Comparison of ENCODE assay signal across 26 cellular contexts in genomic region chr6:53699462-53699861, GRCh38. TPM values are rescaled to one million over a fixed set of nuclear protein-coding genes. Genes with fewer than 3 reads are reported as not detected.
"Had no signal": no experiment of that assay in that cellular context is flagged by ENCODE, and none has a peak within 500 bp of the region (broad histone marks: within the 10 kb centered on the region; RNA-seq: fewer than 3 reads in every experiment).

No MANE protein-coding gene starts in this region.

- DNase-seq: hypothalamus; immature natural killer cell; kidney; left colon; left lung; lower lobe of right lung; mammary epithelial cell; mesenchymal stem cell; naive thymus-derived CD8-positive, alpha-beta T cell; occipital lobe; right cardiac atrium; small intestine; spleen; stimulated activated CD4-positive, alpha-beta T cell treated with anti-CD3 and anti-CD28 coated beads, Interleukin-2, amount 100 ng/mL, for 48 hours; stimulated activated CD4-positive, alpha-beta T cell treated with anti-CD3 and anti-CD28 coated beads, Interleukin-4, amount 100 ng/mL, for 4 hours; stimulated activated CD8-positive, alpha-beta memory T cell treated with anti-CD3 and anti-CD28 coated beads, Interleukin-4, amount 100 ng/mL, for 48 hours; stimulated activated naive CD4-positive, alpha-beta T cell treated with Interleukin-2 at 50 U/mL for 16 hours; stimulated activated naive CD8-positive, alpha-beta T cell treated with anti-CD3 and anti-CD28 coated beads, Interleukin-15, amount 100 ng/mL, for 72 hours; substantia nigra; uterus had no signal

- H3K4me1 ChIP-seq: left lung, lower lobe of right lung, parathyroid adenoma, spleen, tibial nerve, uterus had no signal

- FAIRE-seq: islet of Langerhans, kidney, small intestine had no signal

- H3K36me3 ChIP-seq: left lung, lower lobe of right lung, spleen, tibial nerve, uterus had no signal

- ATAC-seq: left colon; left lung; lower lobe of right lung; naive thymus-derived CD8-positive, alpha-beta T cell; right cardiac atrium; sciatic nerve; stimulated activated memory B cell treated with anti-CD40 and anti-IgM and Interleukin-4, amounts not matched to agents 10 μg/mL and 1 μg/mL and 100 μg/mL, for 72 hours; stimulated activated naive CD8-positive, alpha-beta T cell treated with anti-CD3 and anti-CD28 coated beads, Interleukin-15, amount 100 ng/mL, for 72 hours had no signal

- H3K9me3 ChIP-seq: left lung, lower lobe of right lung, spleen, tibial nerve, uterus had no signal

- H3K4me3 ChIP-seq: left lung, lower lobe of right lung, spleen, tibial nerve, uterus had no signal

- H3K27me3 ChIP-seq: left lung, tibial nerve, uterus had no signal

- H3K27ac ChIP-seq: left lung, lower lobe of right lung, parathyroid adenoma, spleen, tibial nerve, uterus had no signal

RNA-seq across cellular contexts. Expression of gene KLHL31, which starts 33.9 kb away (rescaled TPM):
- total RNA-seq: pulmonary artery endothelial cell had no signal
- polyA plus RNA-seq: immature natural killer cell; naive thymus-derived CD8-positive, alpha-beta T cell had no signal
